8 cellular contexts compared by ENCODE assay signal in genomic region chr11:118610773-118611432, GRCh38. TPM values are rescaled to one million over a fixed set of nuclear protein-coding genes. Genes with fewer than 3 reads are reported as not detected.
A peak's percentile ranks its signal among the peaks of the same experiment; 100 is the strongest.
DNase-seq lines count a peak whose midpoint lies in the region; ATAC-seq, FAIRE-seq and TF ChIP-seq lines count a peak whose summit lies in the region.

No MANE protein-coding gene starts in this region.

- peaks cover 25 to 32% (median 31%) of the 10 kb centered on the region in 3 donors for H3K4me1 Mint-ChIP-seq in naive B cell
- peaks cover 35% of the 10 kb centered on the region for H3K4me1 Mint-ChIP-seq in stimulated activated memory B cell treated with anti-CD40 and anti-IgM and Interleukin-4, amounts not matched to agents 10 μg/mL and 1 μg/mL and 100 μg/mL, for 72 hours

- no peaks in the 10 kb centered on the region for H3K36me3 Mint-ChIP-seq in naive B cell
- peaks cover 6% of the 10 kb centered on the region for H3K36me3 Mint-ChIP-seq in stimulated activated memory B cell treated with anti-CD40 and anti-IgM and Interleukin-4, amounts not matched to agents 10 μg/mL and 1 μg/mL and 100 μg/mL, for 72 hours

- peaks cover 0 to 17% (median 0%) of the 10 kb centered on the region in 3 donors for H3K36me3 ChIP-seq in esophagus squamous epithelium

- WGBS in esophagus squamous epithelium, 2 donors, result 19 to 43% methylated on average over 3 to 7 of the region's 54 CpGs

- peaks cover 32 to 75% (median 50%) of the 10 kb centered on the region in 3 donors for H3K4me1 ChIP-seq in esophagus squamous epithelium

- H3K9me3 ChIP-seq in esophagus squamous epithelium, result no peaks in the 10 kb centered on the region

- H3K4me3 ChIP-seq in AG09309 (ENCODE audit: control insufficient read depth, low read depth, low read length) (peak overlapping the region; percentile 80), esophagus squamous epithelium (peak overlapping the region; percentile 25 to 87 (median 65))

- H3K27me3 ChIP-seq in esophagus squamous epithelium, result peaks cover 0 to 42% (median 0%) of the 10 kb centered on the region in 4 donors

- peak overlapping the region; percentile 81 to 97 (median 92) for H3K27ac ChIP-seq in esophagus squamous epithelium

- DNase-seq in AG09309 (ENCODE audit: low read depth) (no peak), NCI-H774 (lab: John Stamatoyannopoulos, UW) (peak; percentile 74), esophagus squamous epithelium (lab: John Stamatoyannopoulos, UW) (no peak), naive B cell (peak; percentile 80), urothelium cell line (ENCODE audit: low spot score) (no peak)
- peak; percentile 91 to 93 for DNase-seq in activated T-cell treated with anti-CD3 and anti-CD28 coated beads, Interleukin-2, amount 50 U/mL, for 48 hours

- intact Hi-C loops in esophagus squamous epithelium (cut with DNase I), result no loop called here

- peaks cover 23 to 60% (median 35%) of the 10 kb centered on the region in 3 donors for H3K27me3 Mint-ChIP-seq in naive B cell
- H3K27me3 Mint-ChIP-seq in stimulated activated memory B cell treated with anti-CD40 and anti-IgM and Interleukin-4, amounts not matched to agents 10 μg/mL and 1 μg/mL and 100 μg/mL, for 72 hours, result peaks cover 39% of the 10 kb centered on the region

- ATAC-seq in GM19463 (IDR thresholded peaks at IDR 0.05; ENCODE audit: unreplicated experiment), result peak; percentile 49
- peak; percentile 65 to 70 for ATAC-seq in naive B cell (ENCODE audit: low read depth in 2 of 2)
- peak; percentile 73 for ATAC-seq in stimulated activated memory B cell treated with anti-CD40 and anti-IgM and Interleukin-4, amounts not matched to agents 10 μg/mL and 1 μg/mL and 100 μg/mL, for 72 hours

- TF ChIP-seq CTCF in AG09309 (IDR thresholded peaks at IDR 0.05; ENCODE audit: control insufficient read depth, insufficient read depth, low read depth, low read length, missing control alignments) (peak; percentile 84), esophagus squamous epithelium (IDR thresholded peaks at IDR 0.05) (peak; percentile 60 to 91 (median 76))

- H3K4me3 Mint-ChIP-seq in naive B cell, result peak overlapping the region; percentile 72 to 90 (median 84)
- peak overlapping the region; percentile 71 for H3K4me3 Mint-ChIP-seq in stimulated activated memory B cell treated with anti-CD40 and anti-IgM and Interleukin-4, amounts not matched to agents 10 μg/mL and 1 μg/mL and 100 μg/mL, for 72 hours

- FAIRE-seq in urothelium cell line (lab: Jason Lieb, UNC), result no peak

- peak overlapping the region in 3 of 6 donors; percentile 30 to 93 (median 38) for H3K27ac Mint-ChIP-seq in naive B cell
- peak overlapping the region; percentile 5 for H3K27ac Mint-ChIP-seq in stimulated activated memory B cell treated with anti-CD40 and anti-IgM and Interleukin-4, amounts not matched to agents 10 μg/mL and 1 μg/mL and 100 μg/mL, for 72 hours

- peaks cover 0 to 3% (median 0%) of the 10 kb centered on the region in 7 donors for H3K9me3 Mint-ChIP-seq in naive B cell
- no peaks in the 10 kb centered on the region for H3K9me3 Mint-ChIP-seq in stimulated activated memory B cell treated with anti-CD40 and anti-IgM and Interleukin-4, amounts not matched to agents 10 μg/mL and 1 μg/mL and 100 μg/mL, for 72 hours

- TF ChIP-seq POLR2A in esophagus squamous epithelium (IDR thresholded peaks at IDR 0.05), result no peak

RNA-seq across cellular contexts. Expression of gene PHLDB1, which starts 3.5 kb away (rescaled TPM):
- 10 to 100 TPM in 3 of 4 donors, 1 to 10 TPM in 1; 6.7 to 29.8 (median 21.2) TPM for total RNA-seq in esophagus squamous epithelium
- under 1 TPM in 1 of 6 donors, not detected in 5; 0.54 TPM for polyA plus RNA-seq in naive B cell (ENCODE audit: low read depth in 6 of 6)

RNA-seq across cellular contexts. Expression of gene ARCN1, which starts 38.7 kb away (rescaled TPM):
- total RNA-seq in esophagus squamous epithelium, result 10 to 100 TPM; 67.8 to 81.6 (median 78.1) TPM
- 100 to 1,000 TPM in 5 of 6 donors, 10 to 100 TPM in 1; 97.1 to 135 (median 122) TPM for polyA plus RNA-seq in naive B cell (ENCODE audit: low read depth in 6 of 6)

RNA-seq across cellular contexts. Expression of gene IFT46, which starts 45.2 kb away (rescaled TPM):
- total RNA-seq in esophagus squamous epithelium, result 10 to 100 TPM; 13.2 to 25.2 (median 18.6) TPM
- 1 to 10 TPM; 3.5 to 9.6 (median 6.3) TPM for polyA plus RNA-seq in naive B cell (ENCODE audit: low read depth in 6 of 6)

Comparison
In these comparisons a context has a peak if more than half of its experiments do, and no peak if none do; other contexts are left out.
1. DNase-seq: peak in NCI-H774 (single experiment), activated T-cell treated with anti-CD3 and anti-CD28 coated beads, Interleukin-2, amount 50 U/mL, for 48 hours (2 of 2) and naive B cell (single experiment); none in AG09309 (single experiment), esophagus squamous epithelium (single experiment) and urothelium cell line (single experiment).
2. Peak in every context shown above with its lines, with median percentiles within 50 percentile points of each other: ATAC-seq.